ENCODE assay signal across 8 cellular contexts in the genomic region with DNA sequence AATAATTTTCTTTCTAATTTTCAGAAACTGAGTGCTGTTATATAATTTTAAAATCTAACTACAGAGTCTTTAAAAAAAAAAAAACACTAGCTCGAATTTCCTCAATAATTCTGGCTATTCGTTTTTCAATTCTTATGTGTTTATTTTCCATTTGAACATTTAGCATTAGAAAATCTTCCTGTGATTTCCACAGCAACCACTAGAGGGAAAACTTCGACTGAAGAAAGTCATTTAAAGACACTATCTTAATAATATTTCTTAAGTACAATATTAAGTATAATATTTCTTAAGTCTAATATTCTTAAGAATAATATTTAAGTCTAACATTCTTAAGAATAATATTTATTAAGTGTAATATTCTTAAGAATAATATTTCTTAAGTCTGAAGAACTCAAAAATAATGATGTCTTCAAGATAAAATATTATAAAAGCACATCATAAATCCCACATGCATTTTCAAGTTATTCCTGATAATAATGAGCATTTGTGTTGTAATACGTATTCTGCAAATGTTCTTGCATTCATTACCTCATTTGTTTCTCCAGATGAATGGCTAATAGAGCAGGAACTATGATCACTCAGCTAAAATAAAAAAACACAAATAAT.
DNase-seq lines count a peak whose midpoint lies in the region; ATAC-seq, FAIRE-seq and TF ChIP-seq lines count a peak whose summit lies in the region.

No MANE protein-coding gene starts in this region.

- H3K27me3 ChIP-seq in neural cell (ENCODE audit: insufficient read depth, low read depth, low read length) = no peaks in the 10 kb centered on the region

- H2AFZ ChIP-seq in neural cell (ENCODE audit: low read depth, low read length) = no peak overlapping the region

- no peak for ATAC-seq in HG02798 (IDR thresholded peaks at IDR 0.05; ENCODE audit: poor library complexity, unreplicated experiment)

- H3K27ac ChIP-seq in neural cell (ENCODE audit: low read length) = no peak overlapping the region

- no peaks in the 10 kb centered on the region for H4K20me1 ChIP-seq in neural cell (ENCODE audit: insufficient read depth)

- H3K79me2 ChIP-seq in neural cell (replicated peaks; ENCODE audit: insufficient read depth, low read length) = no peaks in the 10 kb centered on the region

- H3K4me2 ChIP-seq in neural cell (ENCODE audit: low read length) = no peak overlapping the region

- FAIRE-seq in H54 (lab: Jason Lieb, UNC) = no peak

- TF ChIP-seq POLR2A in H54 (IDR thresholded peaks at IDR 0.05; ENCODE audit: low read depth, low read length) = no peak

- H3K4me3 ChIP-seq in neural cell (ENCODE audit: low read length) = no peak overlapping the region

- DNase-seq in NCI-H82 (lab: John Stamatoyannopoulos, UW) (peak; percentile 17), NCI-H82 treated with DMSO at 0.1 percent for 48 hours (lab: John Stamatoyannopoulos, UW; ENCODE audit: unreplicated experiment) (no peak), M059J (ENCODE audit: low read depth) (peak; percentile 18), cerebellar cortex (ENCODE audit: low spot score) (peak; percentile 42), H54 (ENCODE audit: insufficient read length, low spot score) (no peak)
- no peak for DNase-seq in activated CD4-positive, alpha-beta T cell treated with anti-CD3 and anti-CD28 coated beads, Interleukin-2, amount 50 U/mL, for 48 hours

- TF ChIP-seq RAD21 in neural cell (conservative IDR thresholded peaks at IDR 0.05) = peak; percentile 64

- TF ChIP-seq CTCF in neural cell (IDR thresholded peaks at IDR 0.05; ENCODE audit: poor library complexity, severe bottlenecking) = peak; percentile 63

- no peaks in the 10 kb centered on the region for H3K9me2 ChIP-seq in neural cell (ENCODE audit: insufficient read depth, low read length)

- H3K9me3 ChIP-seq in neural cell (ENCODE audit: low read length) = no peaks in the 10 kb centered on the region

- no peaks in the 10 kb centered on the region for H3K36me3 ChIP-seq in neural cell (ENCODE audit: insufficient read depth, low read length)

- no peaks in the 10 kb centered on the region for H3F3A ChIP-seq in neural cell (ENCODE audit: insufficient read depth, low read length, poor library complexity, severe bottlenecking)

- TF ChIP-seq EP300 in neural cell (conservative IDR thresholded peaks at IDR 0.05; ENCODE audit: poor library complexity, severe bottlenecking) = no peak

- no peak overlapping the region for H3K9ac ChIP-seq in neural cell (ENCODE audit: low read length)

TF ChIP-seq in neural cell, 6 proteins besides CTCF, POLR2A, EP300 and RAD21:
- TF ChIP-seq EZH2 (IDR thresholded peaks at IDR 0.05; ENCODE audit: borderline replicate concordance, insufficient read depth, low read length, poor library complexity, severe bottlenecking) (no peak), MXI1 (conservative IDR thresholded peaks at IDR 0.05; ENCODE audit: poor library complexity, severe bottlenecking) (no peak), TAF1 (IDR thresholded peaks at IDR 0.05; ENCODE audit: low read depth) (no peak), POLR2AphosphoS5 (IDR thresholded peaks at IDR 0.05) (no peak), SMC3 (conservative IDR thresholded peaks at IDR 0.05; ENCODE audit: poor library complexity) (peak; percentile 62)
- TF ChIP-seq, protein P1, sequence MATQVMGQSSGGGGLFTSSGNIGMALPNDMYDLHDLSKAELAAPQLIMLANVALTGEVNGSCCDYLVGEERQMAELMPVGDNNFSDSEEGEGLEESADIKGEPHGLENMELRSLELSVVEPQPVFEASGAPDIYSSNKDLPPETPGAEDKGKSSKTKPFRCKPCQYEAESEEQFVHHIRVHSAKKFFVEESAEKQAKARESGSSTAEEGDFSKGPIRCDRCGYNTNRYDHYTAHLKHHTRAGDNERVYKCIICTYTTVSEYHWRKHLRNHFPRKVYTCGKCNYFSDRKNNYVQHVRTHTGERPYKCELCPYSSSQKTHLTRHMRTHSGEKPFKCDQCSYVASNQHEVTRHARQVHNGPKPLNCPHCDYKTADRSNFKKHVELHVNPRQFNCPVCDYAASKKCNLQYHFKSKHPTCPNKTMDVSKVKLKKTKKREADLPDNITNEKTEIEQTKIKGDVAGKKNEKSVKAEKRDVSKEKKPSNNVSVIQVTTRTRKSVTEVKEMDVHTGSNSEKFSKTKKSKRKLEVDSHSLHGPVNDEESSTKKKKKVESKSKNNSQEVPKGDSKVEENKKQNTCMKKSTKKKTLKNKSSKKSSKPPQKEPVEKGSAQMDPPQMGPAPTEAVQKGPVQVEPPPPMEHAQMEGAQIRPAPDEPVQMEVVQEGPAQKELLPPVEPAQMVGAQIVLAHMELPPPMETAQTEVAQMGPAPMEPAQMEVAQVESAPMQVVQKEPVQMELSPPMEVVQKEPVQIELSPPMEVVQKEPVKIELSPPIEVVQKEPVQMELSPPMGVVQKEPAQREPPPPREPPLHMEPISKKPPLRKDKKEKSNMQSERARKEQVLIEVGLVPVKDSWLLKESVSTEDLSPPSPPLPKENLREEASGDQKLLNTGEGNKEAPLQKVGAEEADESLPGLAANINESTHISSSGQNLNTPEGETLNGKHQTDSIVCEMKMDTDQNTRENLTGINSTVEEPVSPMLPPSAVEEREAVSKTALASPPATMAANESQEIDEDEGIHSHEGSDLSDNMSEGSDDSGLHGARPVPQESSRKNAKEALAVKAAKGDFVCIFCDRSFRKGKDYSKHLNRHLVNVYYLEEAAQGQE (IDR thresholded peaks at IDR 0.05; ENCODE audit: borderline replicate concordance) = no peak

Comparison
In these comparisons a context has a peak if more than half of its experiments do, and no peak if none do; other contexts are left out.
1. DNase-seq: peak in NCI-H82 (single experiment), M059J (single experiment) and cerebellar cortex (single experiment); none in NCI-H82 treated with DMSO at 0.1 percent for 48 hours (single experiment), H54 (single experiment) and activated CD4-positive, alpha-beta T cell treated with anti-CD3 and anti-CD28 coated beads, Interleukin-2, amount 50 U/mL, for 48 hours (0 of 2).